Comparison of ENCODE assay signal across 16 cellular contexts in the genomic region with DNA sequence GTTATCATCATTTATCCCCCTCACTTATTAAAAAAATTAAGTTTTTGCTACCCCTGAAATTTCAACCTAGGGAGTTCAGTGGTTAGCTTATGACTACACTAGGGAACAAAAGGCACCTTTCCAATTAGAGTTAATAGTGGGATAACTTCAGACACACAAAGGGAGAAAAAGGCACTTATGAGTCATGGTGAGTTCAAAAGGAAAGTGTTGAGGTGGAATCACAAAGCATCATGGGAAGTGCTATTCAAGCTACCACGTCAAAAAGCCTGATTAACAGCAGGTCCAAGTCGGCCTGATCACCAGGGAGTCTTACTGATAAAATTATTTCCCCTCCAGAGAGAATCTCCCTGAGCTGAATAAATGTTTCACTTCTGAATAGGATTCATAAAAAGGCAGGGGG.
DNase-seq lines count a peak whose midpoint lies in the region; TF ChIP-seq lines count a peak whose summit lies in the region.
"Had no signal": no experiment of that assay in that cellular context is flagged by ENCODE, and none has a peak within 500 bp of the region (broad histone marks: within the 10 kb centered on the region; RNA-seq: fewer than 3 reads in every experiment).

No MANE protein-coding gene starts in this region.

- no peaks in the 10 kb centered on the region for H3K9me3 ChIP-seq in neural progenitor cell (ENCODE audit: low read depth)

- peaks cover 5% of the 10 kb centered on the region for H3K36me3 Mint-ChIP-seq in neural progenitor cell
- H3K36me3 Mint-ChIP-seq: CD4-positive, CD25-positive, alpha-beta regulatory T cell had no signal

- peaks cover 15% of the 10 kb centered on the region for H3K9me3 Mint-ChIP-seq in neural progenitor cell

- DNase-seq in DMS53 treated with DMSO at 0.1 percent for 48 hours (lab: John Stamatoyannopoulos, UW; ENCODE audit: unreplicated experiment) (peak; percentile 10), RPMI7951 (ENCODE audit: low read depth) (peak; percentile 29), epithelial cell of prostate (ENCODE audit: low read depth, low spot score) (peak; percentile 33), neural progenitor cell (ENCODE audit: low spot score) (no peak), H4 (ENCODE audit: low spot score) (no peak), NCI-H526 (lab: John Stamatoyannopoulos, UW) (no peak), UCSD-AML1 (lab: John Stamatoyannopoulos, UW; ENCODE audit: unreplicated experiment) (no peak), H7 (no peak)
- DNase-seq: ACHN; Calu3; CD4-positive, CD25-positive, alpha-beta regulatory T cell; DMS79 treated with DMSO at 0.1 percent for 48 hours; NCI-H1930; NCI-H2171; NCI-H82; SHP77 had no signal

- H3K4me3 ChIP-seq in neural progenitor cell = no peak overlapping the region
- H3K4me3 ChIP-seq in H7 (ENCODE audit: insufficient read depth, low read depth, low read length) = no peak overlapping the region

- no peak overlapping the region for H3K4me3 Mint-ChIP-seq in neural progenitor cell
- H3K4me3 Mint-ChIP-seq: CD4-positive, CD25-positive, alpha-beta regulatory T cell had no signal

- no peak overlapping the region for H3K4me2 ChIP-seq in neural progenitor cell

- no peaks in the 10 kb centered on the region for H3F3A ChIP-seq in neural progenitor cell (ENCODE audit: low read depth)

- H3K27ac Mint-ChIP-seq in neural progenitor cell = peak overlapping the region; percentile 26
- H3K27ac Mint-ChIP-seq: CD4-positive, CD25-positive, alpha-beta regulatory T cell had no signal

- H2AFZ ChIP-seq in neural progenitor cell (replicated peaks) = no peak overlapping the region

- H3K27me3 Mint-ChIP-seq in neural progenitor cell (ENCODE audit: insufficient read depth, low read depth) = peaks cover 3% of the 10 kb centered on the region
- H3K27me3 Mint-ChIP-seq: CD4-positive, CD25-positive, alpha-beta regulatory T cell had no signal

- peaks cover 13% of the 10 kb centered on the region for H3K4me1 Mint-ChIP-seq in neural progenitor cell
- H3K4me1 Mint-ChIP-seq: CD4-positive, CD25-positive, alpha-beta regulatory T cell had no signal

- H3K36me3 ChIP-seq in neural progenitor cell (no peaks in the 10 kb centered on the region), H7 (replicated peaks; ENCODE audit: control insufficient read depth, insufficient read depth, low read length) (no peaks in the 10 kb centered on the region)

- no peak for TF ChIP-seq CTCF in neural progenitor cell (IDR thresholded peaks at IDR 0.05)

- H3K27me3 ChIP-seq in neural progenitor cell = no peaks in the 10 kb centered on the region
- H3K27me3 ChIP-seq in H7 (ENCODE audit: control insufficient read depth, insufficient read depth, low read length) = no peaks in the 10 kb centered on the region

- no peak overlapping the region for H3K9ac ChIP-seq in neural progenitor cell

- H4K20me1 ChIP-seq in neural progenitor cell (ENCODE audit: low read depth) = no peaks in the 10 kb centered on the region

- no peak overlapping the region for H3K27ac ChIP-seq in epithelial cell of prostate
- H3K27ac ChIP-seq in neural progenitor cell = no peak overlapping the region

- H3K79me2 ChIP-seq in neural progenitor cell (ENCODE audit: low read depth) = no peaks in the 10 kb centered on the region

- peaks cover 4% of the 10 kb centered on the region for H3K4me1 ChIP-seq in neural progenitor cell

Comparison
In these comparisons a context has a peak if more than half of its experiments do, and no peak if none do; other contexts are left out.
1. DNase-seq: peak in DMS53 treated with DMSO at 0.1 percent for 48 hours (single experiment), RPMI7951 (single experiment) and epithelial cell of prostate (single experiment); none in neural progenitor cell (single experiment), H4 (single experiment), NCI-H526 (0 of 2), UCSD-AML1 (single experiment) and H7 (single experiment).